In genomic region chr6:88449770-88450169, GRCh38 we compare ENCODE assay signal across 22 cellular contexts.
"Had no signal": no experiment of that assay in that cellular context is flagged by ENCODE, and none has a peak within 500 bp of the region (broad histone marks: within the 10 kb centered on the region; RNA-seq: fewer than 3 reads in every experiment).

No MANE protein-coding gene starts in this region.

- H3K36me3 Mint-ChIP-seq: mesothelial cell of epicardium; stimulated activated naive B cell treated with anti-CD40 and anti-IgM and Interleukin-4, amounts not matched to agents 10 μg/mL and 1 μg/mL and 100 μg/mL, for 72 hours had no signal

- H3K27me3 ChIP-seq: foreskin keratinocyte, upper lobe of left lung had no signal

- DNase-seq: activated CD4-positive, alpha-beta T cell treated with anti-CD3 and anti-CD28 coated beads, Interleukin-2, amount 50 U/mL, for 1 hour; activated CD4-positive, CD25-positive, alpha-beta regulatory T cell treated with anti-CD3 and anti-CD28 coated beads, Interleukin-2, amount 50 U/mL, for 72 hours; activated CD8-positive, alpha-beta memory T cell treated with anti-CD3 and anti-CD28 coated beads for 24 hours; activated CD8-positive, alpha-beta memory T cell treated with anti-CD3 and anti-CD28 coated beads, Interleukin-2, amount 50 U/mL, for 48 hours; activated effector memory CD4-positive, alpha-beta T cell treated with Interleukin-2 at 50 U/mL for 16 hours; activated naive CD4-positive, alpha-beta T cell treated with anti-CD3 and anti-CD28 coated beads, Interleukin-2, amount 50 U/mL, for 16 hours; activated T-cell treated with anti-CD3 and anti-CD28 coated beads, Interleukin-2, amount 50 U/mL, for 48 hours; effector CD4-positive, alpha-beta T cell; foreskin keratinocyte; hypothalamus; islet precursor cell; left colon; occipital lobe; posterior cingulate gyrus; stimulated activated naive B cell treated with anti-CD40 and anti-IgM and Interleukin-4, amounts not matched to agents 10 μg/mL and 1 μg/mL and 100 μg/mL, for 72 hours; T-helper 1 cell; upper lobe of left lung had no signal

- H3K4me1 ChIP-seq: foreskin keratinocyte, upper lobe of left lung had no signal

- H3K9me3 Mint-ChIP-seq: stimulated activated naive B cell treated with anti-CD40 and anti-IgM and Interleukin-4, amounts not matched to agents 10 μg/mL and 1 μg/mL and 100 μg/mL, for 72 hours had no signal

- H3K4me3 Mint-ChIP-seq: mesothelial cell of epicardium; nephron; stimulated activated naive B cell treated with anti-CD40 and anti-IgM and Interleukin-4, amounts not matched to agents 10 μg/mL and 1 μg/mL and 100 μg/mL, for 72 hours had no signal

- H3K27ac ChIP-seq: foreskin keratinocyte, thoracic aorta, upper lobe of left lung had no signal

- H3K4me3 ChIP-seq: lung, thoracic aorta, upper lobe of left lung had no signal

- ATAC-seq: esophagus mucosa; foreskin keratinocyte; left colon; stimulated activated naive B cell treated with anti-CD40 and anti-IgM and Interleukin-4, amounts not matched to agents 10 μg/mL and 1 μg/mL and 100 μg/mL, for 72 hours had no signal

- H3K9me3 ChIP-seq: thoracic aorta, upper lobe of left lung had no signal

- H3K4me1 Mint-ChIP-seq: nephron; stimulated activated naive B cell treated with anti-CD40 and anti-IgM and Interleukin-4, amounts not matched to agents 10 μg/mL and 1 μg/mL and 100 μg/mL, for 72 hours had no signal

- H3K36me3 ChIP-seq: thoracic aorta, upper lobe of left lung had no signal

- H3K27ac Mint-ChIP-seq: mesothelial cell of epicardium; nephron; stimulated activated naive B cell treated with anti-CD40 and anti-IgM and Interleukin-4, amounts not matched to agents 10 μg/mL and 1 μg/mL and 100 μg/mL, for 72 hours had no signal
